In genomic region chr21:43855955-43856354, GRCh38 we compare ENCODE assay signal across 20 cellular contexts.
"Had no signal": no experiment of that assay in that cellular context is flagged by ENCODE, and none has a peak within 500 bp of the region (broad histone marks: within the 10 kb centered on the region; RNA-seq: fewer than 3 reads in every experiment).

No MANE protein-coding gene starts in this region.

- H3K27ac ChIP-seq: body of pancreas, esophagus squamous epithelium, left ventricle myocardium inferior, tibial artery had no signal

- H3K4me3 Mint-ChIP-seq: activated B cell treated with CpG ODN at 0.5 μM for 24 hours; activated naive CD8-positive, alpha-beta T cell treated with anti-CD3 and anti-CD28 coated beads for 36 hours; effector memory CD8-positive, alpha-beta T cell; immature natural killer cell; neural crest cell had no signal

- ATAC-seq: body of pancreas; effector memory CD8-positive, alpha-beta T cell; sciatic nerve had no signal

- H3K27ac Mint-ChIP-seq: activated B cell treated with CpG ODN at 0.5 μM for 24 hours; effector memory CD8-positive, alpha-beta T cell had no signal

- H3K36me3 ChIP-seq: esophagus squamous epithelium, left ventricle myocardium inferior, tibial artery had no signal

- H3K4me1 Mint-ChIP-seq: immature natural killer cell had no signal

- H3K4me3 ChIP-seq: body of pancreas, esophagus squamous epithelium, left ventricle myocardium inferior, tibial artery had no signal

- DNase-seq: activated B cell treated with CpG ODN at 0.5 μM for 24 hours; activated CD4-positive, alpha-beta T cell treated with anti-CD3 and anti-CD28 coated beads, Interleukin-2, amount 50 U/mL, for 4 hours; activated gamma-delta T cell treated with Interleukin-2 at 50 U/mL for 16 hours; activated naive CD8-positive, alpha-beta T cell treated with anti-CD3 and anti-CD28 coated beads for 36 hours; activated T-cell treated with anti-CD3 and anti-CD28 coated beads, Interleukin-2, amount 50 U/mL, for 48 hours; body of pancreas; effector memory CD8-positive, alpha-beta T cell; esophagus squamous epithelium; immature natural killer cell; kidney glomerular epithelial cell; left ventricle myocardium inferior; mammary epithelial cell; stimulated activated CD4-positive, alpha-beta T cell treated with anti-CD3 and anti-CD28 coated beads, Interleukin-4, amount 100 ng/mL, for 4 hours; stimulated activated naive CD4-positive, alpha-beta T cell; substantia nigra; SW 1271; T-helper 9 cell; tibial artery had no signal

- H3K9me3 Mint-ChIP-seq: activated naive CD8-positive, alpha-beta T cell treated with anti-CD3 and anti-CD28 coated beads for 36 hours; effector memory CD8-positive, alpha-beta T cell; immature natural killer cell; neural crest cell had no signal

- H3K27me3 ChIP-seq: body of pancreas, esophagus squamous epithelium had no signal

- H3K36me3 Mint-ChIP-seq: activated naive CD8-positive, alpha-beta T cell treated with anti-CD3 and anti-CD28 coated beads for 36 hours; immature natural killer cell had no signal

- H3K9me3 ChIP-seq: body of pancreas, esophagus squamous epithelium, left ventricle myocardium inferior, tibial artery had no signal

- H3K27me3 Mint-ChIP-seq: activated B cell treated with CpG ODN at 0.5 μM for 24 hours had no signal
